Comparison of ENCODE assay signal across 20 cellular contexts in genomic region chr6:130394238-130394637, GRCh38.
"Had no signal": no experiment of that assay in that cellular context is flagged by ENCODE, and none has a peak within 500 bp of the region (broad histone marks: within the 10 kb centered on the region; RNA-seq: fewer than 3 reads in every experiment).

No MANE protein-coding gene starts in this region.

- H3K27me3 ChIP-seq: ascending aorta, esophagus squamous epithelium, right lobe of liver, stomach, transverse colon had no signal

- H3K4me3 ChIP-seq: ascending aorta, esophagus squamous epithelium, right lobe of liver, skin epidermis, stomach, transverse colon had no signal

- H3K9me3 ChIP-seq: ascending aorta, esophagus squamous epithelium, right lobe of liver, stomach, transverse colon had no signal

- H3K4me1 ChIP-seq: ascending aorta, esophagus squamous epithelium, parathyroid adenoma, right lobe of liver, stomach, transverse colon had no signal

- ATAC-seq: activated CD8-positive, alpha-beta T cell treated with anti-CD3 and anti-CD28 coated beads, Interleukin-2, amount 10 ng/mL, durations not matched to agents 7 days and 5 days; left ventricle myocardium superior; natural killer cell treated with Interleukin-12 subunit alpha and Interleukin-12 subunit beta and Interleukin-15 and Interleukin-18, amount 100 ng/mL, for 72 hours; right lobe of liver; stimulated activated effector memory CD8-positive, alpha-beta T cell treated with anti-CD3 and anti-CD28 coated beads, Interleukin-12 subunit alpha, Interleukin-12 subunit beta, amount 100 ng/mL, for 72 hours had no signal

- H3K27ac ChIP-seq: ascending aorta, esophagus squamous epithelium, parathyroid adenoma, right lobe of liver, stomach, transverse colon had no signal

- H3K36me3 ChIP-seq: ascending aorta, esophagus squamous epithelium, right lobe of liver, stomach, transverse colon had no signal

- DNase-seq: activated CD4-positive, alpha-beta T cell treated with anti-CD3 and anti-CD28 coated beads for 1 hour; activated CD4-positive, alpha-beta T cell treated with anti-CD3 and anti-CD28 coated beads, Interleukin-2, amount 50 U/mL, for 1 hour; activated CD8-positive, alpha-beta T cell treated with anti-CD3 and anti-CD28 coated beads, Interleukin-2, amount 10 ng/mL, durations not matched to agents 7 days and 5 days; activated gamma-delta T cell treated with Interleukin-2 at 50 U/mL for 16 hours; esophagus squamous epithelium; immature natural killer cell; kidney glomerular epithelial cell; left ventricle myocardium superior; midbrain; right lobe of liver; stimulated activated CD4-positive, alpha-beta T cell treated with anti-CD3 and anti-CD28 coated beads, Interleukin-2, amount 100 ng/mL, for 24 hours; stomach; T-helper 1 cell; T-helper 9 cell; transverse colon had no signal
